In genomic region chr13:30881931-30882899, GRCh38 we compare ENCODE assay signal across 24 cellular contexts.
DNase-seq lines count a peak whose midpoint lies in the region; ATAC-seq, FAIRE-seq and TF ChIP-seq lines count a peak whose summit lies in the region.
"Had no signal": no experiment of that assay in that cellular context is flagged by ENCODE, and none has a peak within 500 bp of the region (broad histone marks: within the 10 kb centered on the region; RNA-seq: fewer than 3 reads in every experiment).

No MANE protein-coding gene starts in this region.

- DNase-seq in COLO829 (ENCODE audit: low spot score) (peak; percentile 63), coronary artery (ENCODE audit: low spot score) (peak; percentile 70), D721Med (ENCODE audit: insufficient read length, low spot score) (no peak), activated gamma-delta T cell treated with Interleukin-2 at 50 U/mL for 16 hours (no peak)
- DNase-seq: activated CD4-positive, alpha-beta memory T cell treated with anti-CD3 and anti-CD28 coated beads, Interleukin-2, amount 10 ng/mL, durations not matched to agents 7 days and 5 days; activated CD4-positive, CD25-positive, alpha-beta regulatory T cell; activated naive CD4-positive, alpha-beta T cell treated with anti-CD3 and anti-CD28 coated beads, Interleukin-2, amount 50 U/mL, for 16 hours; activated T-cell treated with anti-CD3 and anti-CD28 coated beads, Interleukin-2, amount 50 U/mL, for 24 hours; cortex of kidney; foreskin fibroblast; GDM1; GOT3; midbrain; NCI-H2171; NCI-H82; nucleus accumbens; PC-3; SJCRH30; stimulated activated naive B cell treated with anti-CD40 and anti-IgM and Interleukin-4, amounts not matched to agents 10 μg/mL and 1 μg/mL and 100 μg/mL, for 72 hours had no signal

- H3K4me3 ChIP-seq in coronary artery (no peak overlapping the region), muscle layer of duodenum (ENCODE audit: low read depth in 1 of 2, low read length in 2 of 2) (no peak overlapping the region), skin epidermis (no peak overlapping the region)
- H3K4me3 ChIP-seq: BLaER1 treated with 17β-estradiol and CSF1 and Interleukin-3, amounts not matched to agents 10 nM and 100 nM; SJCRH30 had no signal

- FAIRE-seq in D721Med (lab: Jason Lieb, UNC): no peak

- H3K27me3 ChIP-seq in muscle layer of duodenum (ENCODE audit: low read depth, low read length): no peaks in the 10 kb centered on the region
- H3K27me3 ChIP-seq: BLaER1 treated with 17β-estradiol and CSF1 and Interleukin-3, amounts not matched to agents 10 nM and 100 nM; SJCRH30 had no signal

- H3K27ac ChIP-seq in coronary artery (peak overlapping the region; percentile 88 to 89), muscle layer of duodenum (ENCODE audit: low read length) (peak overlapping the region; percentile 27), skin epidermis (peak overlapping the region in 15 of 21 experiments; percentile 3 to 85 (median 52))
- H3K27ac ChIP-seq: BLaER1 treated with 17β-estradiol and CSF1 and Interleukin-3, amounts not matched to agents 10 nM and 100 nM; SJCRH30 had no signal

- ATAC-seq in HG03432 (IDR thresholded peaks at IDR 0.05; ENCODE audit: unreplicated experiment): no peak
- no peak for ATAC-seq in HG02610 (IDR thresholded peaks at IDR 0.05; ENCODE audit: unreplicated experiment)
- ATAC-seq: PC-3; stimulated activated naive B cell treated with anti-CD40 and anti-IgM and Interleukin-4, amounts not matched to agents 10 μg/mL and 1 μg/mL and 100 μg/mL, for 72 hours had no signal

- H3K36me3 ChIP-seq in muscle layer of duodenum (ENCODE audit: control insufficient read depth in 1 of 2, insufficient read depth in 2 of 2, low read length in 2 of 2): no peaks in the 10 kb centered on the region
- H3K36me3 ChIP-seq: BLaER1 treated with 17β-estradiol and CSF1 and Interleukin-3, amounts not matched to agents 10 nM and 100 nM had no signal

- H3K9me3 ChIP-seq in muscle layer of duodenum (ENCODE audit: control insufficient read depth in 1 of 2, low read length in 2 of 2): no peaks in the 10 kb centered on the region
- H3K9me3 ChIP-seq: SJCRH30 had no signal

- TF ChIP-seq CTCF in coronary artery (IDR thresholded peaks at IDR 0.05): no peak
- TF ChIP-seq CTCF in D721Med (IDR thresholded peaks at IDR 0.05; ENCODE audit: insufficient read depth, missing control alignments): no peak

- no peaks in the 10 kb centered on the region for H3K4me1 ChIP-seq in muscle layer of duodenum (ENCODE audit: control insufficient read depth in 1 of 2, insufficient read depth in 2 of 2, low read length in 2 of 2)

Comparison
In these comparisons a context has a peak if more than half of its experiments do, and no peak if none do; other contexts are left out.
1. DNase-seq: peak in COLO829 (single experiment) and coronary artery (single experiment); none in D721Med (single experiment) and activated gamma-delta T cell treated with Interleukin-2 at 50 U/mL for 16 hours (single experiment).
2. H3K27ac ChIP-seq: peak in every context shown above with its lines; median percentile 88 in coronary artery; 52 in skin epidermis; 27 in muscle layer of duodenum.